ENCODE assay signal across 21 cellular contexts in the genomic region with DNA sequence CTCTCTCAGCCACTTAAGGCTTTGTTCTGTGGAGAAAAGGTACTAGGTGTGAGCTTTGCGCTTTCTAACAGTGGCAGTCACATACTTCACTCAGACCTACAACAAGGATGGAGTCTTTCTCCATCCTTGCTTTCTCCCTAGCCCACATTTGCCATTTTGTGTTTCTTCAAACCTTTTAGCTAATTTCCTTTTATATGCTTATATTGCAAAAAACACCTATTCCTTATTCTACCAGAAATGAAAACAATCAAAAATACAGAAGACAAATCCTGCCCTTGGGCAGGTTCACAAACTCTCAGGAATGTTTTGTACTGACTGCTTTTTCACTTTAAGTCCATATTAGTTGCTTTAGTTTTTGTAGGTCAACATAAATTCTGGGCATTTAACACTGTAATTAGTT.
A peak's percentile ranks its signal among the peaks of the same experiment; 100 is the strongest.
DNase-seq lines count a peak whose midpoint lies in the region; ATAC-seq, FAIRE-seq and TF ChIP-seq lines count a peak whose summit lies in the region.
"Had no signal": no experiment of that assay in that cellular context is flagged by ENCODE, and none has a peak within 500 bp of the region (broad histone marks: within the 10 kb centered on the region; RNA-seq: fewer than 3 reads in every experiment).

No MANE protein-coding gene starts in this region.

- H2BK120ac ChIP-seq in IMR-90 (ENCODE audit: low read depth, low read length) = no peak overlapping the region

- dilution Hi-C loops in IMR-90 (cut with HindIII; ENCODE audit: low sequenced_read_pairs, unreplicated experiment) = no loop called here

- H3K4me1 ChIP-seq in HepG2 (ENCODE audit: insufficient read depth, low read length) = no peaks in the 10 kb centered on the region
- H3K4me1 ChIP-seq in right lobe of liver = no peaks in the 10 kb centered on the region
- no peaks in the 10 kb centered on the region for H3K4me1 ChIP-seq in IMR-90 (ENCODE audit: control insufficient read depth, insufficient read depth, low read length)
- no peaks in the 10 kb centered on the region for H3K4me1 ChIP-seq in neural progenitor cell
- H3K4me1 ChIP-seq in BE2C = no peaks in the 10 kb centered on the region
- H3K4me1 ChIP-seq: BLaER1 treated with 17β-estradiol and CSF1 and Interleukin-3, amounts not matched to agents 10 nM and 100 nM; Caco-2 had no signal

- no peaks in the 10 kb centered on the region for H3K79me1 ChIP-seq in IMR-90 (ENCODE audit: low read depth in 1 of 2, low read length in 2 of 2)

- H3K9ac ChIP-seq in HepG2 (ENCODE audit: insufficient read depth, low read depth, low read length) (no peak overlapping the region), IMR-90 (ENCODE audit: low read depth, low read length) (no peak overlapping the region), neural progenitor cell (no peak overlapping the region)
- H3K9ac ChIP-seq: BLaER1 treated with 17β-estradiol and CSF1 and Interleukin-3, amounts not matched to agents 10 nM and 100 nM had no signal

- H3K27me3 Mint-ChIP-seq in neural progenitor cell (ENCODE audit: insufficient read depth, low read depth) = peaks cover 2% of the 10 kb centered on the region
- H3K27me3 Mint-ChIP-seq: CD4-positive, alpha-beta T cell had no signal

- intact Hi-C loops in HepG2 (cut with micrococcal nuclease; ENCODE audit: unreplicated experiment) = no loop called here
- intact Hi-C loops in right lobe of liver (cut with DNase I) = no loop called here
- intact Hi-C loops in IMR-90 (cut with micrococcal nuclease) = no loop called here

- no peaks in the 10 kb centered on the region for H3K27me3 ChIP-seq in HepG2 (ENCODE audit: control insufficient read depth in 1 of 2, insufficient read depth in 2 of 2, low read length in 2 of 2)
- H3K27me3 ChIP-seq in right lobe of liver = no peaks in the 10 kb centered on the region
- no peaks in the 10 kb centered on the region for H3K27me3 ChIP-seq in IMR-90 (ENCODE audit: control insufficient read depth, insufficient read depth, low read length)
- no peaks in the 10 kb centered on the region for H3K27me3 ChIP-seq in neural progenitor cell
- H3K27me3 ChIP-seq in BE2C = no peaks in the 10 kb centered on the region
- H3K27me3 ChIP-seq: BLaER1 treated with 17β-estradiol and CSF1 and Interleukin-3, amounts not matched to agents 10 nM and 100 nM had no signal

- no peaks in the 10 kb centered on the region for H3F3A ChIP-seq in neural progenitor cell (ENCODE audit: low read depth)

- no peak overlapping the region for H4K8ac ChIP-seq in IMR-90 (ENCODE audit: low read depth in 2 of 2, low read length in 2 of 2)

- H3K27ac Mint-ChIP-seq in neural progenitor cell = no peak overlapping the region
- H3K27ac Mint-ChIP-seq: CD4-positive, alpha-beta T cell; CD8-positive, alpha-beta T cell had no signal

- H3K36me3 ChIP-seq in HepG2 (replicated peaks in 1 of 2; ENCODE audit: control insufficient read depth in 1 of 2, insufficient read depth in 2 of 2, low read length in 2 of 2) (no peaks in the 10 kb centered on the region), right lobe of liver (no peaks in the 10 kb centered on the region), IMR-90 (ENCODE audit: control insufficient read depth, insufficient read depth, low read length) (no peaks in the 10 kb centered on the region), neural progenitor cell (no peaks in the 10 kb centered on the region), BE2C (no peaks in the 10 kb centered on the region)
- H3K36me3 ChIP-seq: BLaER1 treated with 17β-estradiol and CSF1 and Interleukin-3, amounts not matched to agents 10 nM and 100 nM had no signal

- H3K27ac ChIP-seq in HepG2 (ENCODE audit: extremely low read length, insufficient read depth, low read length) (no peak overlapping the region), right lobe of liver (no peak overlapping the region), IMR-90 (ENCODE audit: insufficient read depth, low read length) (no peak overlapping the region), neural progenitor cell (no peak overlapping the region)
- H3K27ac ChIP-seq: 22Rv1; BLaER1 treated with 17β-estradiol and CSF1 and Interleukin-3, amounts not matched to agents 10 nM and 100 nM; C4-2B had no signal

- H4K20me1 ChIP-seq in HepG2 (ENCODE audit: insufficient read depth, low read length) = no peaks in the 10 kb centered on the region
- H4K20me1 ChIP-seq in IMR-90 (ENCODE audit: insufficient read depth, low read length) = no peaks in the 10 kb centered on the region
- no peaks in the 10 kb centered on the region for H4K20me1 ChIP-seq in neural progenitor cell (ENCODE audit: low read depth)
- H4K20me1 ChIP-seq: BLaER1 treated with 17β-estradiol and CSF1 and Interleukin-3, amounts not matched to agents 10 nM and 100 nM had no signal

- H2BK5ac ChIP-seq in IMR-90 (ENCODE audit: low read depth, low read length, poor library complexity, severe bottlenecking) = no peak overlapping the region

- CTCF ChIA-PET in HepG2 (lab: Yijun Ruan, JAX; ENCODE audit: low intra/inter-chr PET ratio, low total read pairs) (no interaction called here), IMR-90 (lab: Yijun Ruan, JAX) (no interaction called here)

- H4K5ac ChIP-seq in IMR-90 (ENCODE audit: low read depth, low read length) = no peak overlapping the region

- TF ChIP-seq CTCF in HepG2 (CRISPR knock-in tag; IDR thresholded peaks at IDR 0.05) = no peak
- TF ChIP-seq CTCF in right lobe of liver (IDR thresholded peaks at IDR 0.05) = no peak
- TF ChIP-seq CTCF in IMR-90 (conservative IDR thresholded peaks at IDR 0.05; ENCODE audit: low read depth, low read length) = no peak
- no peak for TF ChIP-seq CTCF in neural progenitor cell (IDR thresholded peaks at IDR 0.05)
- no peak for TF ChIP-seq CTCF in BE2C (IDR thresholded peaks at IDR 0.05; ENCODE audit: low read depth, low read length)
- TF ChIP-seq CTCF in D721Med (IDR thresholded peaks at IDR 0.05; ENCODE audit: insufficient read depth, missing control alignments) = no peak

- no peak overlapping the region for H3K14ac ChIP-seq in IMR-90 (replicated peaks; ENCODE audit: low read depth, low read length)

- TF ChIP-seq POLR2A in HepG2 (IDR thresholded peaks at IDR 0.05; ENCODE audit: insufficient read depth in 1 of 2, low read depth in 2 of 2, low read length in 2 of 2) = no peak
- TF ChIP-seq POLR2A in right lobe of liver (IDR thresholded peaks at IDR 0.05) = no peak
- TF ChIP-seq POLR2A in IMR-90 (IDR thresholded peaks at IDR 0.05; ENCODE audit: low read depth, low read length) = no peak

- no peak overlapping the region for H2AK9ac ChIP-seq in IMR-90 (replicated peaks; ENCODE audit: low read depth, low read length, poor library complexity)

- 0% methylated on average over 1 of the region's 1 CpG for WGBS in HepG2 (ENCODE audit: low lambda C conversion rate)
- 73% methylated on average over 1 of the region's 1 CpG for WGBS in right lobe of liver (ENCODE audit: insufficient coverage, low coverage, low lambda C conversion rate, missing lambda C conversion rate)
- no CpG with 5 or more reads among the region's 1 CpG for WGBS in IMR-90 (ENCODE audit: extremely low coverage in 2 of 2, insufficient read length in 1 of 2), 2 experiments

- H3K4me3 ChIP-seq in HepG2 (replicated peaks in 1 of 3; ENCODE audit: insufficient read depth in 1 of 3, low read depth in 2 of 3, low read length in 3 of 3) (no peak overlapping the region), right lobe of liver (no peak overlapping the region), IMR-90 (ENCODE audit: insufficient read depth, low read depth, low read length) (no peak overlapping the region), neural progenitor cell (no peak overlapping the region), BE2C (ENCODE audit: low read depth, low read length) (no peak overlapping the region)
- H3K4me3 ChIP-seq: BLaER1 treated with 17β-estradiol and CSF1 and Interleukin-3, amounts not matched to agents 10 nM and 100 nM; GM12878 had no signal

- FAIRE-seq in HepG2 (lab: Jason Lieb, UNC) (no peak), D721Med (lab: Jason Lieb, UNC) (no peak)
- FAIRE-seq: GM12878, GM12892, GM18507 had no signal

- no peak overlapping the region for H3K23ac ChIP-seq in IMR-90 (ENCODE audit: low read depth, low read length)

- no peaks in the 10 kb centered on the region for H3K4me1 Mint-ChIP-seq in neural progenitor cell

- no peaks in the 10 kb centered on the region for H3K36me3 Mint-ChIP-seq in neural progenitor cell
- H3K36me3 Mint-ChIP-seq: CD8-positive, alpha-beta T cell had no signal

- BruUV-seq in HepG2 (replicated peaks; lab: Mats Ljungman, UMichigan) = no TSS peak
- BruUV-seq in IMR-90 (replicated peaks; lab: Mats Ljungman, UMichigan) = no TSS peak

- H3K9me1 ChIP-seq in IMR-90 (ENCODE audit: insufficient read depth, low read length) = no peaks in the 10 kb centered on the region

- no peak overlapping the region for H2AK5ac ChIP-seq in IMR-90 (ENCODE audit: low read depth, low read length)

- no peak overlapping the region for H2BK15ac ChIP-seq in IMR-90 (ENCODE audit: low read depth, low read length)

- H2AFZ ChIP-seq in HepG2 (ENCODE audit: low read length) (no peak overlapping the region), IMR-90 (replicated peaks; ENCODE audit: low read length, poor library complexity) (no peak overlapping the region), neural progenitor cell (replicated peaks) (peak overlapping the region; percentile 7)

- H3K9me3 ChIP-seq in HepG2 (ENCODE audit: low read length) = peaks cover 67% of the 10 kb centered on the region
- H3K9me3 ChIP-seq in right lobe of liver = no peaks in the 10 kb centered on the region
- peaks cover 5% of the 10 kb centered on the region; the same call in 1 of the 2 replicates for H3K9me3 ChIP-seq in IMR-90 (ENCODE audit: control insufficient read depth, insufficient read depth, low read length)
- no peaks in the 10 kb centered on the region for H3K9me3 ChIP-seq in neural progenitor cell (ENCODE audit: low read depth)
- H3K9me3 ChIP-seq in BE2C = no peaks in the 10 kb centered on the region
- H3K9me3 ChIP-seq: Caco-2 had no signal

- no peak overlapping the region for H3K4ac ChIP-seq in IMR-90 (ENCODE audit: low read depth, low read length)

- H3K4me2 ChIP-seq in HepG2 (ENCODE audit: low read depth, low read length) = no peak overlapping the region
- no peak overlapping the region for H3K4me2 ChIP-seq in IMR-90 (ENCODE audit: low read depth, low read length)
- no peak overlapping the region for H3K4me2 ChIP-seq in neural progenitor cell
- H3K4me2 ChIP-seq: BLaER1 treated with 17β-estradiol and CSF1 and Interleukin-3, amounts not matched to agents 10 nM and 100 nM had no signal

- no peak for TF ChIP-seq RAD21 in HepG2 (CRISPR knock-in tag; IDR thresholded peaks at IDR 0.05)
- TF ChIP-seq RAD21 in IMR-90 (IDR thresholded peaks at IDR 0.05; ENCODE audit: low read length) = no peak

- H3K9me3 Mint-ChIP-seq in neural progenitor cell = peaks cover 7% of the 10 kb centered on the region

- H3K79me2 ChIP-seq in HepG2 (ENCODE audit: insufficient read depth, low read length) (no peaks in the 10 kb centered on the region), neural progenitor cell (ENCODE audit: low read depth) (no peaks in the 10 kb centered on the region)

- TF ChIP-seq EP300 in HepG2 (IDR thresholded peaks at IDR 0.05; ENCODE audit: low read depth in 2 of 2, low read length in 2 of 2) = no peak
- TF ChIP-seq EP300 in HepG2 (CRISPR knock-in tag; IDR thresholded peaks at IDR 0.05; ENCODE audit: borderline replicate concordance) = no peak

- POLR2A ChIA-PET in HepG2 (lab: Yijun Ruan, JAX) (no interaction called here), IMR-90 (lab: Charles Lee; ENCODE audit: unreplicated experiment) (no interaction called here)

- in situ Hi-C loops in HepG2 (cut with HindIII; ENCODE audit: extremely low pct_ligation_motif_present, low pct_unique_long_range_greater_than_20kb) = no loop called here
- in situ Hi-C loops in IMR-90 (cut with MboI; ENCODE audit: low sequenced_read_pairs) = no loop called here

- H3K56ac ChIP-seq in IMR-90 (ENCODE audit: extremely low read depth, insufficient read depth, low read length) = no peak overlapping the region

- ATAC-seq in HepG2 (no peak), right lobe of liver (no peak), IMR-90 (ENCODE audit: low read depth) (no peak)
- ATAC-seq: CD8-positive, alpha-beta T cell; GM12878 had no signal

- no peak overlapping the region for H2BK20ac ChIP-seq in IMR-90 (ENCODE audit: low read depth, low read length)

- H3K18ac ChIP-seq in IMR-90 (ENCODE audit: low read depth, low read length) = no peak overlapping the region

- H3K4me3 Mint-ChIP-seq in neural progenitor cell = no peak overlapping the region
- H3K4me3 Mint-ChIP-seq: CD4-positive, alpha-beta T cell; CD8-positive, alpha-beta T cell had no signal

- H4K91ac ChIP-seq in IMR-90 (ENCODE audit: insufficient read depth, low read depth, low read length) = no peak overlapping the region

- DNase-seq in HepG2 (ENCODE audit: low spot score) (no peak), right lobe of liver (no peak), IMR-90 (no peak), neural progenitor cell (ENCODE audit: low spot score) (no peak), BE2C (no peak), D721Med (ENCODE audit: insufficient read length, low spot score) (no peak)
- DNase-seq: ACHN; Caco-2; Calu3; CD4-positive, alpha-beta T cell; CD8-positive, alpha-beta T cell; DMS79; DND-41; EL; GDM1 had no signal
